Comparison of ENCODE assay signal across 1 cellular context in the genomic region with DNA sequence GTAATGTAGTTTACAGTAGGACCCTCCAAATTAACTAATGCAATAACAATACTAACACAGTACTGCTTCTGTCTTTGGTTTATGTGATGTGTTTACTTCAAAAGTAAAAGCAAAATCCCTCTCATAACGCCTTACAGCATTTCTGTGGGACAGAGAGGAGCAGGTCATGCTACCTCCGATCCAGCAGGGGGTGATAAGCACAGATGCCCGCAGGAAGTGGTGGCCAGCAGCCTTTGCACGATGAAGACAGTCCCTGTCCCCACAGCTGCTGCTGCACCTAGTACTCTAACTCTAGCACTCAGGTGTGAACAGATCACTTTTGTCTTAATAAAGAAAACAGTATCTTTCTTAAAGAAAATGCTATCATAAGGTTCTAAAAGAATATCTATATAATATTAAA.
TF ChIP-seq lines count a peak whose summit lies in the region.

No MANE protein-coding gene starts in this region.

TF ChIP-seq in K562, 482 proteins besides CTCF, POLR2A, EP300 and RAD21 (continued from another document and continues in another):
- TF ChIP-seq, protein P1, sequence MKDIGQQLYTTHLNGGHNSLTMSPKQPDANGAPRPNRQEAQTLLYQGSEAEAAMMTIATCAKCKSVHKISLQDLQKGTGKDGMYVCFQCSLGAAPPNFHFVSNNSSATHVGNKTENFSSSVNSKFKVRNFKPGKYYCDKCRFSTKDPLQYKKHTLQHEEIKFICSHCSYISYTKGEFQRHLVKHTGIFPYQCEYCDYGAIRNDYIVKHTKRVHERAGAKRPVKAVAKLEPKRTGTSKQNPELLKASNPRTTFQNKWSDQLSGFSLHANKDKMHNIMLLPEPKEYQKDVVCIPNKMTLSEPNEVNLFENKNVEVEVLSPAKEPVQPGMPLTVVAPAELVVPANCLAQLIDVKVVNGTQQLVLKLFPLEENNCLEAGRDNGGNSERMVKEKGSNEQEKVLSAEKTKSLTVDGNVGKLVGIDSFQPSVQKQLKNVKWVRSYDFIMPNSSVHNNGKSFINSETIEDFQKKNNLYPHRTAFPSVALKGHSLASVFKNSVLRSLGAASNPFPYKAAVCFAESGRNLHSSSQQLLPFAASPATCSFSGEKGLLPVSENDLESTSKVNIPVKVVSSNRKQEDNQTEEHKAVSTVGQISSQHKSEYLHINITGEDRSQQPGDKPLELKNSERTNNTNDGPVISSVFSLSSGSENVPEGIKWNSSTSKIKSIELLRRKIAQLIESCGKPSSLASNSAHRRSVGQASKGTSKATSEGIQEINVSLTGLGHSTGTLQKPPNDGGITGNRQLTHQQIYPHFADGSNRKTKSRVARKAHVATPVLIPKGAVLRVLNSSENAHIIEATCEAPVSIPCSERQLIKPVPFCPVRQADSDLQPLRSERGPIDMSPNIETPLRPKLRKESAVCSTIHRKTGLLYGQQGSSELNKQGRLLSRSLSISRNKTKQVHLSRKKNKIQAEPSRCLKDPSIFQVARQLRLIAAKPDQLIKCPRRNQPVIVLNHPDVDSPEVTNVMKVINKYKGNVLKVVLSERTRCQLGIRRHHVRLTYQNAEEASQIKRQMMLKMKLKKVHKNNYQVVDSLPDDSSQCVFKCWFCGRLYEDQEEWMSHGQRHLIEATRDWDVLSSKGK (CRISPR knock-in tag; IDR thresholded peaks at IDR 0.05): no peak
- TF ChIP-seq ETS2 (tag; IDR thresholded peaks at IDR 0.05; ENCODE audit: borderline replicate concordance, poor library complexity, severe bottlenecking): no peak
- TF ChIP-seq, protein P2, sequence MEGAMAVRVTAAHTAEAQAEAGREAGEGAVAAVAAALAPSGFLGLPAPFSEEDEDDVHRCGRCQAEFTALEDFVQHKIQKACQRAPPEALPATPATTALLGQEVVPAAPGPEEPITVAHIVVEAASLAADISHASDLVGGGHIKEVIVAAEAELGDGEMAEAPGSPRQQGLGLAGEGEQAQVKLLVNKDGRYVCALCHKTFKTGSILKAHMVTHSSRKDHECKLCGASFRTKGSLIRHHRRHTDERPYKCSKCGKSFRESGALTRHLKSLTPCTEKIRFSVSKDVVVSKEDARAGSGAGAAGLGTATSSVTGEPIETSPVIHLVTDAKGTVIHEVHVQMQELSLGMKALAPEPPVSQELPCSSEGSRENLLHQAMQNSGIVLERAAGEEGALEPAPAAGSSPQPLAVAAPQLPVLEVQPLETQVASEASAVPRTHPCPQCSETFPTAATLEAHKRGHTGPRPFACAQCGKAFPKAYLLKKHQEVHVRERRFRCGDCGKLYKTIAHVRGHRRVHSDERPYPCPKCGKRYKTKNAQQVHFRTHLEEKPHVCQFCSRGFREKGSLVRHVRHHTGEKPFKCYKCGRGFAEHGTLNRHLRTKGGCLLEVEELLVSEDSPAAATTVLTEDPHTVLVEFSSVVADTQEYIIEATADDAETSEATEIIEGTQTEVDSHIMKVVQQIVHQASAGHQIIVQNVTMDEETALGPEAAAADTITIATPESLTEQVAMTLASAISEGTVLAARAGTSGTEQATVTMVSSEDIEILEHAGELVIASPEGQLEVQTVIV (CRISPR knock-in tag; IDR thresholded peaks at IDR 0.05; ENCODE audit: borderline replicate concordance): no peak
- TF ChIP-seq, protein P3, sequence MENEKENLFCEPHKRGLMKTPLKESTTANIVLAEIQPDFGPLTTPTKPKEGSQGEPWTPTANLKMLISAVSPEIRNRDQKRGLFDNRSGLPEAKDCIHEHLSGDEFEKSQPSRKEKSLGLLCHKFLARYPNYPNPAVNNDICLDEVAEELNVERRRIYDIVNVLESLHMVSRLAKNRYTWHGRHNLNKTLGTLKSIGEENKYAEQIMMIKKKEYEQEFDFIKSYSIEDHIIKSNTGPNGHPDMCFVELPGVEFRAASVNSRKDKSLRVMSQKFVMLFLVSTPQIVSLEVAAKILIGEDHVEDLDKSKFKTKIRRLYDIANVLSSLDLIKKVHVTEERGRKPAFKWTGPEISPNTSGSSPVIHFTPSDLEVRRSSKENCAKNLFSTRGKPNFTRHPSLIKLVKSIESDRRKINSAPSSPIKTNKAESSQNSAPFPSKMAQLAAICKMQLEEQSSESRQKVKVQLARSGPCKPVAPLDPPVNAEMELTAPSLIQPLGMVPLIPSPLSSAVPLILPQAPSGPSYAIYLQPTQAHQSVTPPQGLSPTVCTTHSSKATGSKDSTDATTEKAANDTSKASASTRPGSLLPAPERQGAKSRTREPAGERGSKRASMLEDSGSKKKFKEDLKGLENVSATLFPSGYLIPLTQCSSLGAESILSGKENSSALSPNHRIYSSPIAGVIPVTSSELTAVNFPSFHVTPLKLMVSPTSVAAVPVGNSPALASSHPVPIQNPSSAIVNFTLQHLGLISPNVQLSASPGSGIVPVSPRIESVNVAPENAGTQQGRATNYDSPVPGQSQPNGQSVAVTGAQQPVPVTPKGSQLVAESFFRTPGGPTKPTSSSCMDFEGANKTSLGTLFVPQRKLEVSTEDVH (IDR thresholded peaks at IDR 0.05; ENCODE audit: low read depth, partially characterized antibody): no peak
- TF ChIP-seq SMARCC2 (IDR thresholded peaks at IDR 0.05; ENCODE audit: low read depth): no peak
- TF ChIP-seq SRF (CRISPR knock-in tag; IDR thresholded peaks at IDR 0.05): no peak
- TF ChIP-seq MEIS2 (IDR thresholded peaks at IDR 0.05; ENCODE audit: partially characterized antibody): no peak
- TF ChIP-seq ZNF584 (CRISPR knock-in tag; IDR thresholded peaks at IDR 0.05; ENCODE audit: low read depth): no peak
- TF ChIP-seq, protein P4, sequence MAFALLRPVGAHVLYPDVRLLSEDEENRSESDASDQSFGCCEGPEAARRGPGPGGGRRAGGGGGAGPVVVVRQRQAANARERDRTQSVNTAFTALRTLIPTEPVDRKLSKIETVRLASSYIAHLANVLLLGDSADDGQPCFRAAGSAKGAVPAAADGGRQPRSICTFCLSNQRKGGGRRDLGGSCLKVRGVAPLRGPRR (CRISPR knock-in tag; IDR thresholded peaks at IDR 0.05): no peak
- TF ChIP-seq TCF7L2 (IDR thresholded peaks at IDR 0.05; ENCODE audit: low read depth, low read length): no peak
- TF ChIP-seq PYGO2 (tag; IDR thresholded peaks at IDR 0.05): no peak
- TF ChIP-seq, protein P5, sequence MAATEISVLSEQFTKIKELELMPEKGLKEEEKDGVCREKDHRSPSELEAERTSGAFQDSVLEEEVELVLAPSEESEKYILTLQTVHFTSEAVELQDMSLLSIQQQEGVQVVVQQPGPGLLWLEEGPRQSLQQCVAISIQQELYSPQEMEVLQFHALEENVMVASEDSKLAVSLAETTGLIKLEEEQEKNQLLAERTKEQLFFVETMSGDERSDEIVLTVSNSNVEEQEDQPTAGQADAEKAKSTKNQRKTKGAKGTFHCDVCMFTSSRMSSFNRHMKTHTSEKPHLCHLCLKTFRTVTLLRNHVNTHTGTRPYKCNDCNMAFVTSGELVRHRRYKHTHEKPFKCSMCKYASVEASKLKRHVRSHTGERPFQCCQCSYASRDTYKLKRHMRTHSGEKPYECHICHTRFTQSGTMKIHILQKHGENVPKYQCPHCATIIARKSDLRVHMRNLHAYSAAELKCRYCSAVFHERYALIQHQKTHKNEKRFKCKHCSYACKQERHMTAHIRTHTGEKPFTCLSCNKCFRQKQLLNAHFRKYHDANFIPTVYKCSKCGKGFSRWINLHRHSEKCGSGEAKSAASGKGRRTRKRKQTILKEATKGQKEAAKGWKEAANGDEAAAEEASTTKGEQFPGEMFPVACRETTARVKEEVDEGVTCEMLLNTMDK (IDR thresholded peaks at IDR 0.05; ENCODE audit: borderline replicate concordance, insufficient read depth, low read depth, low read length, poor library complexity, severe bottlenecking): peak; percentile 32
- TF ChIP-seq SMAD3 (CRISPR knock-in tag; conservative IDR thresholded peaks at IDR 0.05): no peak
- peak; percentile 21; the same call in 1 of the 2 replicates for TF ChIP-seq ELF1 (tag; IDR thresholded peaks at IDR 0.05)
- peak; percentile 31; the same call in 1 of the 2 replicates for TF ChIP-seq ETV1 (tag; conservative IDR thresholded peaks at IDR 0.05; ENCODE audit: low read depth)
- TF ChIP-seq KDM4B (IDR thresholded peaks at IDR 0.05; ENCODE audit: borderline replicate concordance in 2 of 2, low read depth in 1 of 2): no peak
- no peak for TF ChIP-seq TBP (optimal IDR thresholded peaks at IDR 0.05; ENCODE audit: low read depth, low read length)
- TF ChIP-seq ZNF699 (CRISPR knock-in tag; IDR thresholded peaks at IDR 0.05; ENCODE audit: insufficient replicate concordance): no peak
- TF ChIP-seq ZKSCAN3 (CRISPR knock-in tag; IDR thresholded peaks at IDR 0.05): no peak
- no peak for TF ChIP-seq KHSRP (IDR thresholded peaks at IDR 0.05)
- no peak for TF ChIP-seq SRSF3 (IDR thresholded peaks at IDR 0.05; ENCODE audit: insufficient read depth, low read length)
- TF ChIP-seq ZBTB1 (CRISPR knock-in tag; IDR thresholded peaks at IDR 0.05; ENCODE audit: borderline replicate concordance, low read depth): no peak
- TF ChIP-seq ZNF23 (CRISPR knock-in tag; IDR thresholded peaks at IDR 0.05): no peak
- no peak for TF ChIP-seq HDAC2 (IDR thresholded peaks at IDR 0.05)
- TF ChIP-seq, protein P6, sequence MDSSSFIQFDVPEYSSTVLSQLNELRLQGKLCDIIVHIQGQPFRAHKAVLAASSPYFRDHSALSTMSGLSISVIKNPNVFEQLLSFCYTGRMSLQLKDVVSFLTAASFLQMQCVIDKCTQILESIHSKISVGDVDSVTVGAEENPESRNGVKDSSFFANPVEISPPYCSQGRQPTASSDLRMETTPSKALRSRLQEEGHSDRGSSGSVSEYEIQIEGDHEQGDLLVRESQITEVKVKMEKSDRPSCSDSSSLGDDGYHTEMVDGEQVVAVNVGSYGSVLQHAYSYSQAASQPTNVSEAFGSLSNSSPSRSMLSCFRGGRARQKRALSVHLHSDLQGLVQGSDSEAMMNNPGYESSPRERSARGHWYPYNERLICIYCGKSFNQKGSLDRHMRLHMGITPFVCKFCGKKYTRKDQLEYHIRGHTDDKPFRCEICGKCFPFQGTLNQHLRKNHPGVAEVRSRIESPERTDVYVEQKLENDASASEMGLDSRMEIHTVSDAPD (CRISPR knock-in tag; IDR thresholded peaks at IDR 0.05): no peak
- TF ChIP-seq, protein P7, sequence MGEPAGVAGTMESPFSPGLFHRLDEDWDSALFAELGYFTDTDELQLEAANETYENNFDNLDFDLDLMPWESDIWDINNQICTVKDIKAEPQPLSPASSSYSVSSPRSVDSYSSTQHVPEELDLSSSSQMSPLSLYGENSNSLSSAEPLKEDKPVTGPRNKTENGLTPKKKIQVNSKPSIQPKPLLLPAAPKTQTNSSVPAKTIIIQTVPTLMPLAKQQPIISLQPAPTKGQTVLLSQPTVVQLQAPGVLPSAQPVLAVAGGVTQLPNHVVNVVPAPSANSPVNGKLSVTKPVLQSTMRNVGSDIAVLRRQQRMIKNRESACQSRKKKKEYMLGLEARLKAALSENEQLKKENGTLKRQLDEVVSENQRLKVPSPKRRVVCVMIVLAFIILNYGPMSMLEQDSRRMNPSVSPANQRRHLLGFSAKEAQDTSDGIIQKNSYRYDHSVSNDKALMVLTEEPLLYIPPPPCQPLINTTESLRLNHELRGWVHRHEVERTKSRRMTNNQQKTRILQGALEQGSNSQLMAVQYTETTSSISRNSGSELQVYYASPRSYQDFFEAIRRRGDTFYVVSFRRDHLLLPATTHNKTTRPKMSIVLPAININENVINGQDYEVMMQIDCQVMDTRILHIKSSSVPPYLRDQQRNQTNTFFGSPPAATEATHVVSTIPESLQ (CRISPR knock-in tag; IDR thresholded peaks at IDR 0.05): no peak
- TF ChIP-seq, protein P8, sequence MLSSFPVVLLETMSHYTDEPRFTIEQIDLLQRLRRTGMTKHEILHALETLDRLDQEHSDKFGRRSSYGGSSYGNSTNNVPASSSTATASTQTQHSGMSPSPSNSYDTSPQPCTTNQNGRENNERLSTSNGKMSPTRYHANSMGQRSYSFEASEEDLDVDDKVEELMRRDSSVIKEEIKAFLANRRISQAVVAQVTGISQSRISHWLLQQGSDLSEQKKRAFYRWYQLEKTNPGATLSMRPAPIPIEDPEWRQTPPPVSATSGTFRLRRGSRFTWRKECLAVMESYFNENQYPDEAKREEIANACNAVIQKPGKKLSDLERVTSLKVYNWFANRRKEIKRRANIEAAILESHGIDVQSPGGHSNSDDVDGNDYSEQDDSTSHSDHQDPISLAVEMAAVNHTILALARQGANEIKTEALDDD (IDR thresholded peaks at IDR 0.05): no peak
- no peak for TF ChIP-seq BRD9 (IDR thresholded peaks at IDR 0.05; ENCODE audit: low read depth, partially characterized antibody)
- TF ChIP-seq, protein P9, sequence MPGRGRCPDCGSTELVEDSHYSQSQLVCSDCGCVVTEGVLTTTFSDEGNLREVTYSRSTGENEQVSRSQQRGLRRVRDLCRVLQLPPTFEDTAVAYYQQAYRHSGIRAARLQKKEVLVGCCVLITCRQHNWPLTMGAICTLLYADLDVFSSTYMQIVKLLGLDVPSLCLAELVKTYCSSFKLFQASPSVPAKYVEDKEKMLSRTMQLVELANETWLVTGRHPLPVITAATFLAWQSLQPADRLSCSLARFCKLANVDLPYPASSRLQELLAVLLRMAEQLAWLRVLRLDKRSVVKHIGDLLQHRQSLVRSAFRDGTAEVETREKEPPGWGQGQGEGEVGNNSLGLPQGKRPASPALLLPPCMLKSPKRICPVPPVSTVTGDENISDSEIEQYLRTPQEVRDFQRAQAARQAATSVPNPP (IDR thresholded peaks at IDR 0.05; ENCODE audit: borderline replicate concordance, insufficient read depth, insufficient read length): no peak
- TF ChIP-seq, protein P10, sequence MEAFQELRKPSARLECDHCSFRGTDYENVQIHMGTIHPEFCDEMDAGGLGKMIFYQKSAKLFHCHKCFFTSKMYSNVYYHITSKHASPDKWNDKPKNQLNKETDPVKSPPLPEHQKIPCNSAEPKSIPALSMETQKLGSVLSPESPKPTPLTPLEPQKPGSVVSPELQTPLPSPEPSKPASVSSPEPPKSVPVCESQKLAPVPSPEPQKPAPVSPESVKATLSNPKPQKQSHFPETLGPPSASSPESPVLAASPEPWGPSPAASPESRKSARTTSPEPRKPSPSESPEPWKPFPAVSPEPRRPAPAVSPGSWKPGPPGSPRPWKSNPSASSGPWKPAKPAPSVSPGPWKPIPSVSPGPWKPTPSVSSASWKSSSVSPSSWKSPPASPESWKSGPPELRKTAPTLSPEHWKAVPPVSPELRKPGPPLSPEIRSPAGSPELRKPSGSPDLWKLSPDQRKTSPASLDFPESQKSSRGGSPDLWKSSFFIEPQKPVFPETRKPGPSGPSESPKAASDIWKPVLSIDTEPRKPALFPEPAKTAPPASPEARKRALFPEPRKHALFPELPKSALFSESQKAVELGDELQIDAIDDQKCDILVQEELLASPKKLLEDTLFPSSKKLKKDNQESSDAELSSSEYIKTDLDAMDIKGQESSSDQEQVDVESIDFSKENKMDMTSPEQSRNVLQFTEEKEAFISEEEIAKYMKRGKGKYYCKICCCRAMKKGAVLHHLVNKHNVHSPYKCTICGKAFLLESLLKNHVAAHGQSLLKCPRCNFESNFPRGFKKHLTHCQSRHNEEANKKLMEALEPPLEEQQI (IDR thresholded peaks at IDR 0.05): peak; percentile 80
- no peak for TF ChIP-seq JUNB (CRISPR knock-in tag; conservative IDR thresholded peaks at IDR 0.05)
- TF ChIP-seq HSF4 (CRISPR knock-in tag; IDR thresholded peaks at IDR 0.05; ENCODE audit: borderline replicate concordance): no peak
- TF ChIP-seq ERF (CRISPR knock-in tag; IDR thresholded peaks at IDR 0.05): no peak
- TF ChIP-seq, protein P11, sequence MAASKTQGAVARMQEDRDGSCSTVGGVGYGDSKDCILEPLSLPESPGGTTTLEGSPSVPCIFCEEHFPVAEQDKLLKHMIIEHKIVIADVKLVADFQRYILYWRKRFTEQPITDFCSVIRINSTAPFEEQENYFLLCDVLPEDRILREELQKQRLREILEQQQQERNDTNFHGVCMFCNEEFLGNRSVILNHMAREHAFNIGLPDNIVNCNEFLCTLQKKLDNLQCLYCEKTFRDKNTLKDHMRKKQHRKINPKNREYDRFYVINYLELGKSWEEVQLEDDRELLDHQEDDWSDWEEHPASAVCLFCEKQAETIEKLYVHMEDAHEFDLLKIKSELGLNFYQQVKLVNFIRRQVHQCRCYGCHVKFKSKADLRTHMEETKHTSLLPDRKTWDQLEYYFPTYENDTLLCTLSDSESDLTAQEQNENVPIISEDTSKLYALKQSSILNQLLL (CRISPR knock-in tag; IDR thresholded peaks at IDR 0.05; ENCODE audit: borderline replicate concordance): no peak
- no peak for TF ChIP-seq ZNF589 (CRISPR knock-in tag; IDR thresholded peaks at IDR 0.05; ENCODE audit: low read depth)
